Comparison of ENCODE assay signal across 8 cellular contexts in genomic region chr5:122845253-122846050, GRCh38. TPM values are rescaled to one million over a fixed set of nuclear protein-coding genes. Genes with fewer than 3 reads are reported as not detected.
A peak's percentile ranks its signal among the peaks of the same experiment; 100 is the strongest.
DNase-seq lines count a peak whose midpoint lies in the region; ATAC-seq and TF ChIP-seq lines count a peak whose summit lies in the region.

Gene SNX24 (plus strand): TSS chr5:122845613. CDS start chr5:122845634, 21 bp downstream.

- no peaks in the 10 kb centered on the region for H3K9me3 Mint-ChIP-seq in Calu3 (ENCODE audit: low read depth, unreplicated experiment)
- H3K9me3 Mint-ChIP-seq in natural killer cell treated with Interleukin-12 subunit alpha and Interleukin-12 subunit beta and Interleukin-15 and Interleukin-18, amount 100 ng/mL, for 72 hours: no peaks in the 10 kb centered on the region

- H3K36me3 Mint-ChIP-seq in Calu3 (ENCODE audit: insufficient read depth, unreplicated experiment): peaks cover 28% of the 10 kb centered on the region
- H3K36me3 Mint-ChIP-seq in natural killer cell treated with Interleukin-12 subunit alpha and Interleukin-12 subunit beta and Interleukin-15 and Interleukin-18, amount 100 ng/mL, for 72 hours: no peaks in the 10 kb centered on the region

- CTCF ChIA-PET in Calu3 (lab: Charles Lee): interaction anchor here (0.9 to 1.1 kb wide), 4 partner anchors 86 to 668 kb away, joined by 3 read pairs; no protein-coding TSS in a partner anchor

- H3K27ac Mint-ChIP-seq in Calu3 (ENCODE audit: unreplicated experiment): peak within 1 kb of the TSS; percentile 88
- peak within 1 kb of the TSS; percentile 59 to 86 for H3K27ac Mint-ChIP-seq in natural killer cell treated with Interleukin-12 subunit alpha and Interleukin-12 subunit beta and Interleukin-15 and Interleukin-18, amount 100 ng/mL, for 72 hours

- intact Hi-C loops in Calu3 (cut with micrococcal nuclease; ENCODE audit: unreplicated experiment): loop anchor here (2.0 to 5.0 kb wide), 3 partner anchors 69 to 192 kb away; partner anchors contain the start of gene PPIC

- peak within 1 kb of the TSS; percentile 84 for H3K4me3 Mint-ChIP-seq in Calu3 (ENCODE audit: low read depth, unreplicated experiment)
- H3K4me3 Mint-ChIP-seq in natural killer cell treated with Interleukin-12 subunit alpha and Interleukin-12 subunit beta and Interleukin-15 and Interleukin-18, amount 100 ng/mL, for 72 hours: peak within 1 kb of the TSS; percentile 94

- no peaks in the 10 kb centered on the region for H3K27me3 Mint-ChIP-seq in Calu3 (ENCODE audit: unreplicated experiment)
- peaks cover 6 to 8% of the 10 kb centered on the region in 2 donors for H3K27me3 Mint-ChIP-seq in natural killer cell treated with Interleukin-12 subunit alpha and Interleukin-12 subunit beta and Interleukin-15 and Interleukin-18, amount 100 ng/mL, for 72 hours

- peak; percentile 85 for DNase-seq in Calu3
- peak; percentile 90 for DNase-seq in GM20000 (ENCODE audit: low spot score)
- peak; percentile 65 for DNase-seq in HPDE6-E6E7 (ENCODE audit: extremely low spot score)
- DNase-seq in RKO (ENCODE audit: low spot score): peak; percentile 80
- DNase-seq in activated effector memory CD4-positive, alpha-beta T cell treated with Interleukin-2 at 50 U/mL for 16 hours: peak; percentile 69
- peak; percentile 57 for DNase-seq in fibroblast of the conjunctiva (ENCODE audit: low read depth)
- DNase-seq in natural killer cell treated with Interleukin-12 subunit alpha and Interleukin-12 subunit beta and Interleukin-15 and Interleukin-18, amount 100 ng/mL, for 72 hours (ENCODE audit: low spot score): peak; percentile 83
- DNase-seq in stimulated activated naive CD4-positive, alpha-beta T cell treated with Interleukin-2 at 50 U/mL for 16 hours (lab: John Stamatoyannopoulos, UW): peak; percentile 71

- BruUV-seq in Calu3 (replicated peaks; lab: Mats Ljungman, UMichigan): no TSS peak

- TF ChIP-seq CTCF in Calu3 (IDR thresholded peaks at IDR 0.05; ENCODE audit: unreplicated experiment): no peak
- no peak for TF ChIP-seq CTCF in GM20000 (IDR thresholded peaks at IDR 0.05; ENCODE audit: extremely low read depth, missing control alignments)

- ATAC-seq in natural killer cell treated with Interleukin-12 subunit alpha and Interleukin-12 subunit beta and Interleukin-15 and Interleukin-18, amount 100 ng/mL, for 72 hours: peak; percentile 93 to 94

- peaks cover 41% of the 10 kb centered on the region for H3K4me1 Mint-ChIP-seq in Calu3 (ENCODE audit: low read depth, unreplicated experiment)
- peaks cover 17 to 23% of the 10 kb centered on the region in 2 donors for H3K4me1 Mint-ChIP-seq in natural killer cell treated with Interleukin-12 subunit alpha and Interleukin-12 subunit beta and Interleukin-15 and Interleukin-18, amount 100 ng/mL, for 72 hours (ENCODE audit: low read depth in 2 of 2)

RNA-seq across cellular contexts. Expression of gene SNX24, which starts in this region (rescaled TPM):
- 16.1 and 23.5 TPM in 2 replicates for total RNA-seq in Calu3 (2022)
- 1 to 10 TPM; 3.8 to 4.7 TPM for total RNA-seq in natural killer cell treated with Interleukin-12 subunit alpha and Interleukin-12 subunit beta and Interleukin-15 and Interleukin-18, amount 100 ng/mL, for 72 hours

Comparison
In these comparisons a context has a peak if more than half of its experiments do, and no peak if none do; other contexts are left out.
1. Peak in every context shown above with its lines: DNase-seq and ATAC-seq.